In the genomic region with DNA sequence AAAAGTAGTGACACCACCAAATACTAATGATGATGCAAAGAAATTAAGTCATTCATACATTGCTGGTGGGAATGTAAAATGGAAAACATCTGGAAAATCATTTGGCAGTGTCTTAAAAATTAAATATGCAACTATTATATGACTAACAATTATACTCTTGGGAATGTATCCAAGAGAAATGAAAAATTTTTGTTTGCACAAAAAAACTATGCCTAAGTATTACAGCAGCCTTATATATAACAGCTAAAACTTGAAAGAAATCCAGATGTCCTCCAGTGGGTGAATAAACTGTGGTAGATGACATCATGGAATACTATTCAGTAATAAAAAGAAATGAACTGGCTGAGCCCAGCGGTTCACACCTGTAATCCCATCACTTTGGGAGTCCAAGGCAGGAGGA, we compare ENCODE assay signal across 4 cellular contexts.
"Had no signal": no experiment of that assay in that cellular context is flagged by ENCODE, and none has a peak within 500 bp of the region (broad histone marks: within the 10 kb centered on the region; RNA-seq: fewer than 3 reads in every experiment).

No MANE protein-coding gene starts in this region.

- H2AFZ ChIP-seq: GM23338 had no signal

- H3K4me3 ChIP-seq: GM23338 had no signal

- DNase-seq: H9, HCEC 1CT, KBM-7 had no signal

- H3K4me2 ChIP-seq: GM23338 had no signal
